Comparison of ENCODE assay signal across 10 cellular contexts in the genomic region with DNA sequence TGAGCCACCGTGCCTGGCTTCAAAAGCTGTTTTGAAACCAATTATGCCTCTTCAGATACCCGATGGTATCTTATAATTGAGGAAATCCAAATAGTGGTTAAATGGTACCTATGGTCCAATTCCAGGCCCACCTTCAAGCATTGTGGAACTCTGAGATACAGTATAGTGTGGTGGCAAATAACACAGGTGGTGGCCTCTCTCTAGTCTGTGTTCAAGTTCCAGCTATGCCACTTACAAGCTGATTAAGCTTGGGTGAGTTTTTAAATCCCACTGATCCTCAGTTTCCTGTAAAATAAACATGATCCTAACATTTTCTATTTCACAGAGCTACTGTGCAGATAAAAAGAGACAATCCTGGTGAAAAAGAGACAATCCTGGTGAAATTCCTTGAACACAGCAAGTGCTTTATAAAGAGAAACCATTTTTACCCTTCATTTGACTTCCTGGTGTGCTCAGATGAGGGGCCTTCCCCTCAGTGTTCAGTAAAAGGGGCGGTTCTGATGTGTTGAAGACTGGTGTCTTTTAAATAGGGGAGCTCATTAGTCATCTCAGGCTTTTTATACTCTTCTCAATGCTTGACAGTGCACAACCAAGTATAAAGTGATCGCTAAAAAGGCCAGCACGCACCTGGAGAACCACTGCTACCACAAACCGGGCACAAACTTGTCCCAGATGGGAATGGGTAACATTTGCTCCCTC. TPM values are rescaled to one million over a fixed set of nuclear protein-coding genes. Genes with fewer than 3 reads are reported as not detected.
A peak's percentile ranks its signal among the peaks of the same experiment; 100 is the strongest.
DNase-seq lines count a peak whose midpoint lies in the region; ATAC-seq and TF ChIP-seq lines count a peak whose summit lies in the region.
"Had no signal": no experiment of that assay in that cellular context is flagged by ENCODE, and none has a peak within 500 bp of the region (broad histone marks: within the 10 kb centered on the region; RNA-seq: fewer than 3 reads in every experiment).

No MANE protein-coding gene starts in this region.

- no peak overlapping the region for H3K23ac ChIP-seq in trophoblast cell (ENCODE audit: low read length)

- no peak overlapping the region for H3K4me3 Mint-ChIP-seq in progenitor cell of endocrine pancreas (ENCODE audit: low read depth)

- intact Hi-C loops in gastrocnemius medialis (cut with DNase I; ENCODE audit: low total_unique reads), result no loop called here

- in situ Hi-C loops in gastrocnemius medialis (cut with MboI; ENCODE audit: low sequenced_read_pairs in 4 of 4), result no loop called here

- H3K4me3 ChIP-seq in trophoblast cell (ENCODE audit: low read depth, low read length) (no peak overlapping the region), gastrocnemius medialis (no peak overlapping the region)

- no peaks in the 10 kb centered on the region for H3K79me2 ChIP-seq in trophoblast cell (ENCODE audit: control insufficient read depth, insufficient read depth, low read length, poor library complexity)

- no peaks in the 10 kb centered on the region for H3K36me3 Mint-ChIP-seq in progenitor cell of endocrine pancreas (ENCODE audit: insufficient read depth)

- no peak for TF ChIP-seq CTCF in progenitor cell of endocrine pancreas (IDR thresholded peaks at IDR 0.05; ENCODE audit: unreplicated experiment)
- no peak for TF ChIP-seq CTCF in gastrocnemius medialis (IDR thresholded peaks at IDR 0.05 in 4 of 5, conservative IDR thresholded peaks at IDR 0.05 in 1 of 5)

- no peak for TF ChIP-seq POLR2A in gastrocnemius medialis (IDR thresholded peaks at IDR 0.05)

- H4K91ac ChIP-seq in trophoblast cell (ENCODE audit: low read depth, low read length), result no peak overlapping the region

- no peak overlapping the region for H2BK120ac ChIP-seq in trophoblast cell (ENCODE audit: insufficient read depth, low read length, poor library complexity)

- no peak overlapping the region for H2AFZ ChIP-seq in trophoblast cell (ENCODE audit: insufficient read depth, low read length, poor library complexity)

- H4K8ac ChIP-seq in trophoblast cell (ENCODE audit: low read depth, low read length), result no peak overlapping the region

- DNase-seq in activated effector memory CD4-positive, alpha-beta T cell treated with anti-CD3 and anti-CD28 coated beads, Interleukin-2, amount 50 U/mL, for 16 hours, result peak; percentile 64
- DNase-seq in activated effector memory CD4-positive, alpha-beta T cell treated with Interleukin-2 at 50 U/mL for 16 hours, result no peak
- DNase-seq in stimulated activated naive CD8-positive, alpha-beta T cell treated with anti-CD3 and anti-CD28 coated beads, Interleukin-15, Interleukin-2, amounts not matched to agents 100 U/mL and 50 U/mL, for 24 hours, result no peak
- DNase-seq in progenitor cell of endocrine pancreas (ENCODE audit: low spot score, unreplicated experiment), result no peak
- DNase-seq in trophoblast cell, result no peak
- DNase-seq in gastrocnemius medialis, result no peak

- H2BK5ac ChIP-seq in trophoblast cell (ENCODE audit: low read depth, low read length, poor library complexity), result no peak overlapping the region

- WGBS in trophoblast cell (ENCODE audit: extremely low coverage, insufficient coverage, insufficient read length), result no CpG with 5 or more reads among the region's 6 CpGs

- H3K36me3 ChIP-seq in trophoblast cell (ENCODE audit: control insufficient read depth in 1 of 2, insufficient read depth in 2 of 2, low read length in 2 of 2) (no peaks in the 10 kb centered on the region), gastrocnemius medialis (no peaks in the 10 kb centered on the region)

- no peaks in the 10 kb centered on the region for H3K79me1 ChIP-seq in trophoblast cell (ENCODE audit: low read length)

- ATAC-seq in GM21825 (IDR thresholded peaks at IDR 0.05; ENCODE audit: unreplicated experiment), result peak; percentile 94
- peak; percentile 89 for ATAC-seq in HG03575 (IDR thresholded peaks at IDR 0.05; ENCODE audit: extremely low read depth, insufficient number of reproducible peaks, low FRiP score, unreplicated experiment)
- ATAC-seq in stimulated activated naive CD8-positive, alpha-beta T cell treated with anti-CD3 and anti-CD28 coated beads, Interleukin-15, Interleukin-2, amounts not matched to agents 100 U/mL and 50 U/mL, for 24 hours, result peak; percentile 84
- no peak for ATAC-seq in gastrocnemius medialis
- ATAC-seq: SK-N-SH treated with all-trans-retinoic acid at 6 μM for 48 hours had no signal

- H3K27ac Mint-ChIP-seq in progenitor cell of endocrine pancreas, result no peak overlapping the region

- H3K4ac ChIP-seq in trophoblast cell (ENCODE audit: low read depth, low read length), result no peak overlapping the region

- no peak overlapping the region for H2BK12ac ChIP-seq in trophoblast cell (ENCODE audit: low read length)

- H3K4me1 ChIP-seq in trophoblast cell (ENCODE audit: control insufficient read depth in 1 of 2, insufficient read depth in 2 of 2, low read length in 2 of 2) (no peaks in the 10 kb centered on the region), gastrocnemius medialis (no peaks in the 10 kb centered on the region)

- H2AK5ac ChIP-seq in trophoblast cell (ENCODE audit: low read length), result no peak overlapping the region

- peaks cover 10% of the 10 kb centered on the region for H3K9me3 Mint-ChIP-seq in progenitor cell of endocrine pancreas (ENCODE audit: low read depth)

- H3K9me3 ChIP-seq in trophoblast cell (ENCODE audit: insufficient read depth, low read depth, low read length) (no peaks in the 10 kb centered on the region), gastrocnemius medialis (no peaks in the 10 kb centered on the region)

- H3K14ac ChIP-seq in trophoblast cell (ENCODE audit: low read length), result no peak overlapping the region

- no peaks in the 10 kb centered on the region for H3K4me1 Mint-ChIP-seq in progenitor cell of endocrine pancreas (ENCODE audit: low read depth)

- H3K9ac ChIP-seq in trophoblast cell (ENCODE audit: low read length), result no peak overlapping the region

- no peaks in the 10 kb centered on the region for H3K27me3 ChIP-seq in trophoblast cell (ENCODE audit: insufficient read depth, low read length)
- no peaks in the 10 kb centered on the region for H3K27me3 ChIP-seq in gastrocnemius medialis

- H3K27me3 Mint-ChIP-seq in progenitor cell of endocrine pancreas, result no peaks in the 10 kb centered on the region

- H3K27ac ChIP-seq in trophoblast cell (ENCODE audit: low read depth, low read length) (no peak overlapping the region), gastrocnemius medialis (no peak overlapping the region)

- no peak overlapping the region for H3K4me2 ChIP-seq in trophoblast cell (ENCODE audit: low read length)

- H3K18ac ChIP-seq in trophoblast cell (ENCODE audit: low read length), result no peak overlapping the region

- H4K12ac ChIP-seq in trophoblast cell (ENCODE audit: low read depth, low read length), result no peak overlapping the region

RNA-seq across cellular contexts. Expression of a gene that starts 30.8 kb away (rescaled TPM):
- total RNA-seq in progenitor cell of endocrine pancreas (not detected in 2 replicates), gastrocnemius medialis (under 1 TPM in 1 of 4 donors, not detected in 3; 0.23 TPM)
- polyA plus RNA-seq in trophoblast cell (2013), result not detected in 2 replicates
- total RNA-seq: MCF 10A had no signal

Comparison
In these comparisons a context has a peak if more than half of its experiments do, and no peak if none do; other contexts are left out.
1. ATAC-seq: peak in GM21825 (single experiment), HG03575 (single experiment) and stimulated activated naive CD8-positive, alpha-beta T cell treated with anti-CD3 and anti-CD28 coated beads, Interleukin-15, Interleukin-2, amounts not matched to agents 100 U/mL and 50 U/mL, for 24 hours (single experiment); none in gastrocnemius medialis (0 of 2).